19 cellular contexts compared by ENCODE assay signal in genomic region chr15:28849271-28849670, GRCh38. TPM values are rescaled to one million over a fixed set of nuclear protein-coding genes. Genes with fewer than 3 reads are reported as not detected.
"Had no signal": no experiment of that assay in that cellular context is flagged by ENCODE, and none has a peak within 500 bp of the region (broad histone marks: within the 10 kb centered on the region; RNA-seq: fewer than 3 reads in every experiment).

No MANE protein-coding gene starts in this region.

RNA-seq across cellular contexts. Expression of gene GOLGA6L7, which starts 0.8 kb away (rescaled TPM):
- total RNA-seq: activated naive CD4-positive, alpha-beta T cell treated with anti-CD3 and anti-CD28 coated beads for 36 hours; activated naive CD4-positive, alpha-beta T cell treated with anti-CD3 and anti-CD28 coated beads, Interleukin-2, amount 50 U/mL, for 72 hours; activated naive CD8-positive, alpha-beta T cell treated with anti-CD3 and anti-CD28 coated beads for 36 hours; activated naive CD8-positive, alpha-beta T cell treated with anti-CD3 and anti-CD28 coated beads, Interleukin-2, amount 10 ng/mL, durations not matched to agents 7 days and 5 days; activated T-cell treated with anti-CD3 and anti-CD28 coated beads, Interleukin-2, amount 50 U/mL, for 4 hours; activated T-cell treated with anti-CD3 and anti-CD28 coated beads, Interleukin-2, amount 50 U/mL, for 72 hours; activated T-helper 1 cell treated with anti-CD3 and anti-CD28 coated beads, Interleukin-12 subunit alpha, Interleukin-12 subunit beta, Interleukin-2, Interleukin-4 antibody, amounts not matched to agents 30 ng/mL and 10 ng/mL and 1 ng/mL, durations not matched to agents 14 hours and 24 hours and 36 hours; activated T-helper 17 cell treated with anti-CD3 and anti-CD28 coated beads, Interleukin-2, amount 50 U/mL, for 72 hours; activated T-helper 2 cell treated with anti-CD3 and anti-CD28 coated beads, Interferon-gamma antibody, Interleukin-2, Interleukin-4, amounts not matched to agents 10 μg/mL and 5 μg/mL and 100 μg/mL, durations not matched to agents 14 hours and 24 hours and 36 hours; adrenal gland; aorta; ascending aorta; astrocyte; body of pancreas; breast epithelium; bronchial epithelial cell; cardiac muscle cell; cerebellum; chondrocyte had no signal
